In the genomic region with DNA sequence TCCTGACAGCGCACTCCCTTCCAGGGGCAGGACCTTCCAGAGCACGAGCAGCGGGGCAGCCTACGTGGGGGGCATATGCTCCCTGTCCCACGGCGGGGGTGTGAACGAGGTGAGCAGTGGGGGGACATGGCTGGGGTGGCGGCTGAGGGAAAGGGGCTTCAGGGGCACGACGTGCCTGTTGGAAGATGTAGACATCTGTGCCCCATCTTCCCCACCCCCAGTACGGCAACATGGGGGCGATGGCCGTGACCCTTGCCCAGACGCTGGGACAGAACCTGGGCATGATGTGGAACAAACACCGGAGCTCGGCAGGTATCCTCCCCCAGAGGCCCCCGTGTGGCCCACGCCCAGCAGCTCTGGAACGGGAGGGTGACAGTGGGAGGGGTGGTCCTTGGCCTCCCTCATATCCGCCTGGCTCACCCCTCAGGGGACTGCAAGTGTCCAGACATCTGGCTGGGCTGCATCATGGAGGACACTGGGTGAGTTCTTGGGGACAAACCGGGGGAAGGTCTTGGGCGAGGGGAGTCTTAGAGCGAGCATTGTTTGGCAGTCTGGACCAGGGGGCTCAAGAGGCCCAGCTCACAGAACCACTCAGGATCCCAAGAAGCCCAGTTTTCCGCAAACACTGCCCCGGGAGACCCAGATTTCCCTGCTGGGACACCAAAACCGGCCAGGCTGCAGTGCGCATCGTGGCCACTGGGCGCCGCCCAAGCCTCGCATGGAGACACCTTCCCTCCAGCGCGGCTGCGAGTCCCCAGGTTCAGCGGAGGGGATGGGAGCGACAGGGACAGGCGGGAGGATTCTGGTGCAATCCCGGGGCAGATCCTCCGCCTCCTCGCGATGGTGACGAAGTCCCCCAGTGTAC, we compare ENCODE assay signal across 8 cellular contexts. TPM values are rescaled to one million over a fixed set of nuclear protein-coding genes. Genes with fewer than 3 reads are reported as not detected.
A peak's percentile ranks its signal among the peaks of the same experiment; 100 is the strongest.
DNase-seq lines count a peak whose midpoint lies in the region; ATAC-seq and TF ChIP-seq lines count a peak whose summit lies in the region.

No MANE protein-coding gene starts in this region.

- peak overlapping the region; percentile 86 for H3K27ac Mint-ChIP-seq in activated naive CD4-positive, alpha-beta T cell treated with anti-CD3 and anti-CD28 coated beads, Interleukin-2, amount 50 U/mL, for 24 hours

- intact Hi-C loops in Right ventricle myocardium superior (cut with DNase I) (loop anchor here (2.0 to 10.0 kb wide), 3 partner anchors 58 to 250 kb away; partner anchors contain the start of gene GJC1), ovary (cut with DNase I) (loop anchor here (1.0 to 10.0 kb wide), 5 partner anchors 90 to 250 kb away; no protein-coding TSS in a partner anchor)

- H3K4me1 Mint-ChIP-seq in activated naive CD4-positive, alpha-beta T cell treated with anti-CD3 and anti-CD28 coated beads, Interleukin-2, amount 50 U/mL, for 24 hours = peaks cover 8% of the 10 kb centered on the region

- no peak for TF ChIP-seq POLR2A in ovary (IDR thresholded peaks at IDR 0.05)

- no peaks in the 10 kb centered on the region for H3K9me3 ChIP-seq in ovary
- no peaks in the 10 kb centered on the region for H3K9me3 ChIP-seq in thymus (ENCODE audit: control insufficient read depth)

- DNase-seq in Ammon's horn (ENCODE audit: low spot score) (peak; percentile 90), NCI-H1105 (lab: John Stamatoyannopoulos, UW) (peak; percentile 76), SKM-1 (lab: John Stamatoyannopoulos, UW; ENCODE audit: unreplicated experiment) (peak; percentile 55), Right ventricle myocardium superior (peak; percentile 94), ovary (peak; percentile 73 to 92 (median 87))

- H3K4me3 ChIP-seq in ovary (peak overlapping the region; percentile 39), thymus (ENCODE audit: low read length) (peak overlapping the region; percentile 52)

- H3K4me3 Mint-ChIP-seq in activated naive CD4-positive, alpha-beta T cell treated with anti-CD3 and anti-CD28 coated beads, Interleukin-2, amount 50 U/mL, for 24 hours = peak overlapping the region; percentile 90

- H3K27ac ChIP-seq in ovary (no peak overlapping the region), thymus (ENCODE audit: low read depth) (no peak overlapping the region)

- H3K27me3 Mint-ChIP-seq in activated naive CD4-positive, alpha-beta T cell treated with anti-CD3 and anti-CD28 coated beads, Interleukin-2, amount 50 U/mL, for 24 hours = no peaks in the 10 kb centered on the region

- no peaks in the 10 kb centered on the region for H3K9me3 Mint-ChIP-seq in activated naive CD4-positive, alpha-beta T cell treated with anti-CD3 and anti-CD28 coated beads, Interleukin-2, amount 50 U/mL, for 24 hours

- peak; percentile 85 to 97 (median 96) for TF ChIP-seq CTCF in ovary (IDR thresholded peaks at IDR 0.05)

- H3K27me3 ChIP-seq in ovary (no peaks in the 10 kb centered on the region), thymus (ENCODE audit: control insufficient read depth, insufficient read depth) (no peaks in the 10 kb centered on the region)

- H3K36me3 Mint-ChIP-seq in activated naive CD4-positive, alpha-beta T cell treated with anti-CD3 and anti-CD28 coated beads, Interleukin-2, amount 50 U/mL, for 24 hours = no peaks in the 10 kb centered on the region

- ATAC-seq in GM21447 (IDR thresholded peaks at IDR 0.05; ENCODE audit: unreplicated experiment) (peak; percentile 33), Right ventricle myocardium superior (ENCODE audit: poor library complexity) (peak; percentile 83)

- H3K4me1 ChIP-seq in ovary (ENCODE audit: insufficient read depth) (no peaks in the 10 kb centered on the region), thymus (ENCODE audit: control insufficient read depth, insufficient read depth, low read length) (peaks cover 8% of the 10 kb centered on the region)

- no peak for TF ChIP-seq EP300 in ovary (IDR thresholded peaks at IDR 0.05)

- 16 to 21% (median 19%) methylated on average over 35 to 42 of the region's 42 CpGs for whole genome bisulfite sequencing in ovary, 3 donors
- WGBS in thymus = 36% methylated on average over 42 of the region's 42 CpGs

- H3K36me3 ChIP-seq in ovary = no peaks in the 10 kb centered on the region
- H3K36me3 ChIP-seq in thymus (ENCODE audit: control insufficient read depth, insufficient read depth) = no peaks in the 10 kb centered on the region

RNA-seq across cellular contexts. Expression of gene ADAM11, which starts 15.7 kb away (rescaled TPM):
- total RNA-seq in Right ventricle myocardium superior (18.5 TPM), ovary (1 to 10 TPM in 4 of 7 donors, under 1 TPM in 3; 0.12 to 2.3 (median 1.5) TPM)
- polyA plus RNA-seq in ovary (1 to 10 TPM in 1 of 2 donors, under 1 TPM in 1; 0.17 to 1.1 TPM), thymus (1.3 TPM)

RNA-seq across cellular contexts. Expression of gene GJC1, which starts 55.6 kb away (rescaled TPM):
- total RNA-seq in Right ventricle myocardium superior = 16.1 TPM
- 1 to 10 TPM; 1.3 to 6.4 (median 4.3) TPM for total RNA-seq in ovary
- polyA plus RNA-seq in ovary = 10 to 100 TPM in 1 of 2 donors, 1 to 10 TPM in 1; 3.8 to 18.4 TPM
- polyA plus RNA-seq in thymus = 2.1 TPM
